15 cellular contexts compared by ENCODE assay signal in the genomic region with DNA sequence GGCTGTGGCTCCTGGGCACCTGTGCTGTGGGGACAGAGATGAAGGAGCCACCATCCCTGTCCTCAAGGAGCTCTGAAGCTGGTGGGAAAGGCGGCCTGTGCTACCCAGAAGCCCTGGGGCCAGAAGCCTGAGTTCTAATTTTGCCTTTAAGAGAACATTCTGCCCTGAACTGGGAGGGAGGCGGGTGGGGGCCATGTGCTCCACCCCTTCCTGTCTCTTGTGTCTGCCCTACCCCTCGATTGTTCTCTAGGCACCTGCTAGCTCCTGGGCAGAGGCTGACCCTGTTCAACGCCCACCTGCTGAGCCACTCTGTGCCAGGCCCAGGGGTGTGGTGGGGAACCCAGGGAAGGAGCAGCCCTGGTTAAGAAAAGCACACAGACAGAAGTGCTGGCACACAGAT. TPM values are rescaled to one million over a fixed set of nuclear protein-coding genes. Genes with fewer than 3 reads are reported as not detected.
A peak's percentile ranks its signal among the peaks of the same experiment; 100 is the strongest.
DNase-seq lines count a peak whose midpoint lies in the region; ATAC-seq lines count a peak whose summit lies in the region.
"Had no signal": no experiment of that assay in that cellular context is flagged by ENCODE, and none has a peak within 500 bp of the region (broad histone marks: within the 10 kb centered on the region; RNA-seq: fewer than 3 reads in every experiment).

No MANE protein-coding gene starts in this region.

- peak overlapping the region; percentile 43 for H3K4me3 ChIP-seq in CD8-positive, alpha-beta memory T cell (ENCODE audit: low read length)
- H3K4me3 ChIP-seq: neural progenitor cell had no signal

- peaks cover 54% of the 10 kb centered on the region for H3K4me1 ChIP-seq in CD8-positive, alpha-beta memory T cell (ENCODE audit: insufficient read depth, low read length)
- H3K4me1 ChIP-seq: neural progenitor cell had no signal

- H3K4me3 Mint-ChIP-seq in CD8-positive, alpha-beta memory T cell = peak overlapping the region; percentile 19 to 88 (median 55)
- H3K4me3 Mint-ChIP-seq in activated T-cell treated with anti-CD3 and anti-CD28 coated beads, Interleukin-2, amount 50 U/mL, for 72 hours = peak overlapping the region; percentile 40 to 89
- H3K4me3 Mint-ChIP-seq in memory B cell = no peak overlapping the region
- H3K4me3 Mint-ChIP-seq: neural progenitor cell had no signal

- DNase-seq in NCI-H345 (lab: John Stamatoyannopoulos, UW) (peak; percentile 11), NCI-H345 treated with DMSO at 0.1 percent for 48 hours (lab: John Stamatoyannopoulos, UW; ENCODE audit: unreplicated experiment) (no peak), memory B cell (ENCODE audit: low spot score in 2 of 2) (no peak), OCI-M1 (lab: John Stamatoyannopoulos, UW) (no peak), middle frontal gyrus (ENCODE audit: extremely low spot score, low spot score) (no peak)
- DNase-seq in CD8-positive, alpha-beta memory T cell = no peak
- DNase-seq in activated T-cell treated with anti-CD3 and anti-CD28 coated beads, Interleukin-2, amount 50 U/mL, for 72 hours = peak in 1 of 2 donors; percentile 32
- DNase-seq: anterior cingulate cortex, H7, NCI-H1105 treated with DMSO at 0.1 percent for 48 hours, NCI-H82, SIG-M5 had no signal

- peak; percentile 57 to 58 for ATAC-seq in activated T-cell treated with anti-CD3 and anti-CD28 coated beads, Interleukin-2, amount 50 U/mL, for 72 hours (replicated peaks in 1 of 2)
- ATAC-seq in memory B cell (ENCODE audit: low read depth) (peak; percentile 29), HG02588 (IDR thresholded peaks at IDR 0.05; ENCODE audit: unreplicated experiment) (no peak)

- H3K27me3 Mint-ChIP-seq in CD8-positive, alpha-beta memory T cell = no peaks in the 10 kb centered on the region
- H3K27me3 Mint-ChIP-seq in activated T-cell treated with anti-CD3 and anti-CD28 coated beads, Interleukin-2, amount 50 U/mL, for 72 hours (ENCODE audit: low read depth) = no peaks in the 10 kb centered on the region
- no peaks in the 10 kb centered on the region for H3K27me3 Mint-ChIP-seq in memory B cell

- POLR2A ChIA-PET in CD8-positive, alpha-beta memory T cell (lab: Charles Lee) = interaction anchor here (1.3 kb wide), 1 partner anchor 18 kb away, joined by 5 read pairs; no protein-coding TSS in a partner anchor

- peaks cover 32 to 55% (median 40%) of the 10 kb centered on the region in 3 donors for H3K4me1 Mint-ChIP-seq in CD8-positive, alpha-beta memory T cell
- peaks cover 41% of the 10 kb centered on the region for H3K4me1 Mint-ChIP-seq in activated T-cell treated with anti-CD3 and anti-CD28 coated beads, Interleukin-2, amount 50 U/mL, for 72 hours (ENCODE audit: low read depth)
- H3K4me1 Mint-ChIP-seq in memory B cell = peaks cover 14% of the 10 kb centered on the region

- H3K27me3 ChIP-seq in CD8-positive, alpha-beta memory T cell (ENCODE audit: insufficient read depth, low read length, poor library complexity, severe bottlenecking) = no peaks in the 10 kb centered on the region
- H3K27me3 ChIP-seq: neural progenitor cell had no signal

- CTCF ChIA-PET in CD8-positive, alpha-beta memory T cell (lab: Charles Lee) = no interaction called here

- peak overlapping the region; percentile 51 to 91 (median 81) for H3K27ac Mint-ChIP-seq in CD8-positive, alpha-beta memory T cell
- peak overlapping the region; percentile 63 for H3K27ac Mint-ChIP-seq in activated T-cell treated with anti-CD3 and anti-CD28 coated beads, Interleukin-2, amount 50 U/mL, for 72 hours
- H3K27ac Mint-ChIP-seq in memory B cell = no peak overlapping the region
- H3K27ac Mint-ChIP-seq: neural progenitor cell had no signal

- no peaks in the 10 kb centered on the region for H3K36me3 ChIP-seq in CD8-positive, alpha-beta memory T cell (ENCODE audit: insufficient read depth, low read length)
- H3K36me3 ChIP-seq: neural progenitor cell had no signal

- H3K9me3 ChIP-seq in CD8-positive, alpha-beta memory T cell (ENCODE audit: low read length) = no peaks in the 10 kb centered on the region

- peaks cover 0 to 3% (median 0%) of the 10 kb centered on the region in 3 donors for H3K36me3 Mint-ChIP-seq in CD8-positive, alpha-beta memory T cell
- H3K36me3 Mint-ChIP-seq in activated T-cell treated with anti-CD3 and anti-CD28 coated beads, Interleukin-2, amount 50 U/mL, for 72 hours (ENCODE audit: insufficient read depth in 2 of 2) = no peaks in the 10 kb centered on the region
- H3K36me3 Mint-ChIP-seq in memory B cell = peaks cover 2% of the 10 kb centered on the region
- H3K36me3 Mint-ChIP-seq: neural progenitor cell had no signal

- no peaks in the 10 kb centered on the region for H3K9me3 Mint-ChIP-seq in CD8-positive, alpha-beta memory T cell
- no peaks in the 10 kb centered on the region for H3K9me3 Mint-ChIP-seq in activated T-cell treated with anti-CD3 and anti-CD28 coated beads, Interleukin-2, amount 50 U/mL, for 72 hours
- H3K9me3 Mint-ChIP-seq in memory B cell = no peaks in the 10 kb centered on the region
- H3K9me3 Mint-ChIP-seq: neural progenitor cell had no signal

- no peak overlapping the region for H3K27ac ChIP-seq in CD8-positive, alpha-beta memory T cell (ENCODE audit: low read depth, low read length)
- H3K27ac ChIP-seq: neural progenitor cell had no signal

RNA-seq across cellular contexts. Expression of a gene that starts 5.9 kb away (rescaled TPM):
- total RNA-seq in CD8-positive, alpha-beta memory T cell = 10 to 100 TPM; 22.7 to 24.3 TPM
- polyA plus RNA-seq in CD8-positive, alpha-beta memory T cell = 151 TPM
- total RNA-seq in activated T-cell treated with anti-CD3 and anti-CD28 coated beads, Interleukin-2, amount 50 U/mL, for 72 hours = 10 to 100 TPM; 48.5 to 58.5 TPM

RNA-seq across cellular contexts. Expression of a gene that starts 6.4 kb away (rescaled TPM):
- 10 to 100 TPM; 12.4 TPM for total RNA-seq in CD8-positive, alpha-beta memory T cell
- polyA plus RNA-seq in CD8-positive, alpha-beta memory T cell = 19.9 TPM
- 10 to 100 TPM; 16.7 to 17.7 TPM for total RNA-seq in activated T-cell treated with anti-CD3 and anti-CD28 coated beads, Interleukin-2, amount 50 U/mL, for 72 hours

RNA-seq across cellular contexts. Expression of a gene that starts 11.4 kb away (rescaled TPM):
- total RNA-seq in CD8-positive, alpha-beta memory T cell = under 1 TPM; 0.13 to 0.18 TPM
- 0.20 TPM for polyA plus RNA-seq in CD8-positive, alpha-beta memory T cell
- total RNA-seq in activated T-cell treated with anti-CD3 and anti-CD28 coated beads, Interleukin-2, amount 50 U/mL, for 72 hours = under 1 TPM; 0.70 to 0.72 TPM
- total RNA-seq: HT1080 had no signal
